Comparison of ENCODE assay signal across 8 cellular contexts in genomic region chr6:144266091-144266649, GRCh38. TPM values are rescaled to one million over a fixed set of nuclear protein-coding genes. Genes with fewer than 3 reads are reported as not detected.
DNase-seq lines count a peak whose midpoint lies in the region; ATAC-seq and TF ChIP-seq lines count a peak whose summit lies in the region.

No MANE protein-coding gene starts in this region.

- peak; percentile 79 for TF ChIP-seq EP300 in stomach (IDR thresholded peaks at IDR 0.05)

- no peak for ATAC-seq in GM19463 (IDR thresholded peaks at IDR 0.05; ENCODE audit: unreplicated experiment)

- H3K27ac ChIP-seq in stomach: peak overlapping the region in 4 of 5 donors; percentile 52 to 69 (median 62)

- no peak for TF ChIP-seq CTCF in HFF-Myc (IDR thresholded peaks at IDR 0.05; ENCODE audit: low read depth, low read length, missing control alignments)
- no peak for TF ChIP-seq CTCF in astrocyte of the spinal cord (IDR thresholded peaks at IDR 0.05; ENCODE audit: low read depth, low read length)
- no peak for TF ChIP-seq CTCF in stomach (IDR thresholded peaks at IDR 0.05)

- H3K27me3 ChIP-seq in stomach: no peaks in the 10 kb centered on the region

- WGBS in stomach, 5 donors: 23 to 40% (median 28%) methylated on average over 6 of the region's 6 CpGs

- CTCF ChIA-PET in activated naive CD4-positive, alpha-beta T cell treated with anti-CD3 and anti-CD28 coated beads, Interleukin-2, amount 10 ng/mL, durations not matched to agents 7 days and 5 days (lab: Charles Lee): interaction anchor here (0.5 kb wide), 1 partner anchor 492 kb away, joined by 5 read pairs; no protein-coding TSS in a partner anchor

- H3K36me3 ChIP-seq in stomach: no peaks in the 10 kb centered on the region

- peaks cover 5% of the 10 kb centered on the region for H3K27me3 Mint-ChIP-seq in activated naive CD4-positive, alpha-beta T cell treated with anti-CD3 and anti-CD28 coated beads, Interleukin-2, amount 10 ng/mL, durations not matched to agents 7 days and 5 days

- no peaks in the 10 kb centered on the region for H3K4me1 Mint-ChIP-seq in activated naive CD4-positive, alpha-beta T cell treated with anti-CD3 and anti-CD28 coated beads, Interleukin-2, amount 10 ng/mL, durations not matched to agents 7 days and 5 days

- H3K9me3 Mint-ChIP-seq in activated naive CD4-positive, alpha-beta T cell treated with anti-CD3 and anti-CD28 coated beads, Interleukin-2, amount 10 ng/mL, durations not matched to agents 7 days and 5 days: no peaks in the 10 kb centered on the region

- H3K4me3 ChIP-seq in HFF-Myc (replicated peaks; ENCODE audit: low read depth, low read length): no peak overlapping the region
- no peak overlapping the region for H3K4me3 ChIP-seq in astrocyte of the spinal cord (ENCODE audit: low read depth, low read length)
- H3K4me3 ChIP-seq in stomach: no peak overlapping the region

- DNase-seq in HFF-Myc (ENCODE audit: extremely low read depth, low read depth): peak; percentile 63
- DNase-seq in astrocyte of the spinal cord (ENCODE audit: low read depth, low spot score): peak; percentile 87
- DNase-seq in iPS-NIHi11 (ENCODE audit: low spot score): peak; percentile 68
- DNase-seq in stomach: peak; percentile 29
- DNase-seq in AML-193 (lab: John Stamatoyannopoulos, UW): no peak
- DNase-seq in DMS79 (lab: John Stamatoyannopoulos, UW): no peak
- DNase-seq in activated naive CD4-positive, alpha-beta T cell treated with anti-CD3 and anti-CD28 coated beads, Interleukin-2, amount 10 ng/mL, durations not matched to agents 7 days and 5 days: no peak

- H3K4me3 Mint-ChIP-seq in activated naive CD4-positive, alpha-beta T cell treated with anti-CD3 and anti-CD28 coated beads, Interleukin-2, amount 10 ng/mL, durations not matched to agents 7 days and 5 days: no peak overlapping the region

- no peaks in the 10 kb centered on the region for H3K9me3 ChIP-seq in stomach

- no peaks in the 10 kb centered on the region for H3K36me3 Mint-ChIP-seq in activated naive CD4-positive, alpha-beta T cell treated with anti-CD3 and anti-CD28 coated beads, Interleukin-2, amount 10 ng/mL, durations not matched to agents 7 days and 5 days

- no peak overlapping the region for H3K27ac Mint-ChIP-seq in activated naive CD4-positive, alpha-beta T cell treated with anti-CD3 and anti-CD28 coated beads, Interleukin-2, amount 10 ng/mL, durations not matched to agents 7 days and 5 days

- intact Hi-C loops in stomach (cut with DNase I; ENCODE audit: low total_unique reads): no loop called here

- in situ Hi-C loops in astrocyte of the spinal cord (cut with HindIII; ENCODE audit: low sequenced_read_pairs): no loop called here

- no peak for TF ChIP-seq POLR2A in stomach (IDR thresholded peaks at IDR 0.05)

- H3K4me1 ChIP-seq in stomach: peaks cover 0 to 29% (median 23%) of the 10 kb centered on the region in 4 donors

RNA-seq across cellular contexts. Expression of gene UTRN, which starts 19.0 kb away (rescaled TPM):
- total RNA-seq in stomach: 100 to 1,000 TPM in 4 of 5 donors, 10 to 100 TPM in 1; 60.3 to 218 (median 190) TPM
- polyA plus RNA-seq in stomach: 10 to 100 TPM in 2 of 3 donors, 1 to 10 TPM in 1; 5.4 to 16.0 (median 12.0) TPM

Comparison
In these comparisons a context has a peak if more than half of its experiments do, and no peak if none do; other contexts are left out.
1. DNase-seq: peak in HFF-Myc (single experiment), astrocyte of the spinal cord (single experiment), iPS-NIHi11 (single experiment) and stomach (single experiment); none in AML-193 (0 of 2), DMS79 (single experiment) and activated naive CD4-positive, alpha-beta T cell treated with anti-CD3 and anti-CD28 coated beads, Interleukin-2, amount 10 ng/mL, durations not matched to agents 7 days and 5 days (single experiment).